Comparison of ENCODE assay signal across 9 cellular contexts in genomic region chr1:156153362-156153761, GRCh38. TPM values are rescaled to one million over a fixed set of nuclear protein-coding genes. Genes with fewer than 3 reads are reported as not detected.
A peak's percentile ranks its signal among the peaks of the same experiment; 100 is the strongest.
DNase-seq lines count a peak whose midpoint lies in the region; ATAC-seq, FAIRE-seq and TF ChIP-seq lines count a peak whose summit lies in the region.
"Had no signal": no experiment of that assay in that cellular context is flagged by ENCODE, and none has a peak within 500 bp of the region (broad histone marks: within the 10 kb centered on the region; RNA-seq: fewer than 3 reads in every experiment).

TSS of gene SEMA4A (plus strand) at chr1:156153585. CDS start at chr1:156154579, 994 bp downstream.

- H3F3A ChIP-seq in GM23248 (ENCODE audit: insufficient read depth): no peaks in the 10 kb centered on the region

- H3K27ac ChIP-seq in kidney (ENCODE audit: low read depth in 2 of 2, low read length in 2 of 2) (peak within 1 kb of the TSS; percentile 38 to 73), GM23248 (no peak within 1 kb of the TSS)

- ATAC-seq in T-helper 17 cell: no peak
- no peak for ATAC-seq in stimulated activated memory B cell treated with anti-CD40 and anti-IgM and Interleukin-4, amounts not matched to agents 10 μg/mL and 1 μg/mL and 100 μg/mL, for 72 hours

- peaks cover 41% of the 10 kb centered on the region for H3K4me1 Mint-ChIP-seq in T-helper 17 cell
- peaks cover 93% of the 10 kb centered on the region for H3K4me1 Mint-ChIP-seq in stimulated activated memory B cell treated with anti-CD40 and anti-IgM and Interleukin-4, amounts not matched to agents 10 μg/mL and 1 μg/mL and 100 μg/mL, for 72 hours

- no peaks in the 10 kb centered on the region for H3K9me3 ChIP-seq in T-helper 17 cell (ENCODE audit: control insufficient read depth, low read length, poor library complexity, severe bottlenecking)
- no peaks in the 10 kb centered on the region for H3K9me3 ChIP-seq in kidney (ENCODE audit: control insufficient read depth in 1 of 2, low read length in 2 of 2)
- H3K9me3 ChIP-seq in GM23248 (ENCODE audit: low read depth): no peaks in the 10 kb centered on the region

- H3K9me3 Mint-ChIP-seq in stimulated activated memory B cell treated with anti-CD40 and anti-IgM and Interleukin-4, amounts not matched to agents 10 μg/mL and 1 μg/mL and 100 μg/mL, for 72 hours: no peaks in the 10 kb centered on the region

- H3K4me3 Mint-ChIP-seq in T-helper 17 cell: peak within 1 kb of the TSS; percentile 73
- peak within 1 kb of the TSS; percentile 80 for H3K4me3 Mint-ChIP-seq in stimulated activated memory B cell treated with anti-CD40 and anti-IgM and Interleukin-4, amounts not matched to agents 10 μg/mL and 1 μg/mL and 100 μg/mL, for 72 hours

- in situ Hi-C loops in GM23248 (cut with MboI): no loop called here

- peaks cover 5% of the 10 kb centered on the region for H3K36me3 Mint-ChIP-seq in T-helper 17 cell (ENCODE audit: low read depth)
- H3K36me3 Mint-ChIP-seq in stimulated activated memory B cell treated with anti-CD40 and anti-IgM and Interleukin-4, amounts not matched to agents 10 μg/mL and 1 μg/mL and 100 μg/mL, for 72 hours: peaks cover 18% of the 10 kb centered on the region

- peak within 1 kb of the TSS; percentile 97 for H3K27ac Mint-ChIP-seq in T-helper 17 cell
- H3K27ac Mint-ChIP-seq in stimulated activated memory B cell treated with anti-CD40 and anti-IgM and Interleukin-4, amounts not matched to agents 10 μg/mL and 1 μg/mL and 100 μg/mL, for 72 hours: peak within 1 kb of the TSS; percentile 69

- no peaks in the 10 kb centered on the region for H3K79me2 ChIP-seq in GM23248 (ENCODE audit: insufficient read depth)

- H3K9ac ChIP-seq in kidney (ENCODE audit: low read length in 2 of 2) (peak within 1 kb of the TSS; percentile 18 to 37), GM23248 (no peak within 1 kb of the TSS)

- no peaks in the 10 kb centered on the region for H3K27me3 Mint-ChIP-seq in T-helper 17 cell
- H3K27me3 Mint-ChIP-seq in stimulated activated memory B cell treated with anti-CD40 and anti-IgM and Interleukin-4, amounts not matched to agents 10 μg/mL and 1 μg/mL and 100 μg/mL, for 72 hours: peaks cover 37% of the 10 kb centered on the region

- H3K36me3 ChIP-seq in kidney (ENCODE audit: control insufficient read depth in 1 of 2, insufficient read depth in 2 of 2, low read length in 2 of 2): no peaks in the 10 kb centered on the region
- H3K36me3 ChIP-seq in GM23248 (ENCODE audit: low read depth): no peaks in the 10 kb centered on the region

- no peak for TF ChIP-seq CTCF in kidney (IDR thresholded peaks at IDR 0.05; ENCODE audit: borderline replicate concordance, extremely low read depth, insufficient read depth)

- no peaks in the 10 kb centered on the region for H3K27me3 ChIP-seq in GM23248 (replicated peaks; ENCODE audit: insufficient read depth)

- no peak for FAIRE-seq in kidney (lab: Jason Lieb, UNC)

- H3K4me1 ChIP-seq in kidney (ENCODE audit: control insufficient read depth in 1 of 2, insufficient read depth in 1 of 2, low read depth in 1 of 2, low read length in 2 of 2): peaks cover 13 to 27% of the 10 kb centered on the region in 2 donors
- H3K4me1 ChIP-seq in GM23248 (ENCODE audit: insufficient read depth): peaks cover 13% of the 10 kb centered on the region; the same call in 1 of the 2 replicates

- WGBS in GM23248 (ENCODE audit: low coverage in 1 of 2, low lambda C conversion rate in 2 of 2, missing lambda C conversion rate in 2 of 2), 2 experiments: 89 to 91% methylated on average over 10 of the region's 10 CpGs

- H3K4me2 ChIP-seq in GM23248 (ENCODE audit: unreplicated experiment): no peak within 1 kb of the TSS

- H3K4me3 ChIP-seq in kidney (ENCODE audit: low read length in 2 of 2) (peak within 1 kb of the TSS in 1 of 2 donors; percentile 26), GM23248 (no peak within 1 kb of the TSS)

- intact Hi-C loops in kidney (cut with DNase I): no loop called here

- no peaks in the 10 kb centered on the region for H3K9me2 ChIP-seq in GM23248 (ENCODE audit: insufficient read depth)

- H2AFZ ChIP-seq in GM23248: no peak within 1 kb of the TSS

- DNase-seq in SIG-M5 treated with dmso at 0.1 percent for 504 hours (lab: John Stamatoyannopoulos, UW; ENCODE audit: unreplicated experiment): peak; percentile 29
- no peak for DNase-seq in SIG-M5 (lab: John Stamatoyannopoulos, UW)
- no peak for DNase-seq in T-helper 17 cell
- no peak for DNase-seq in kidney
- no peak for DNase-seq in SK-N-DZ (ENCODE audit: low spot score)
- DNase-seq in GM23248: no peak
- no peak for DNase-seq in HuH-7 (ENCODE audit: low spot score)
- DNase-seq: activated gamma-delta T cell had no signal

- H4K20me1 ChIP-seq in GM23248 (ENCODE audit: insufficient read depth): no peaks in the 10 kb centered on the region

RNA-seq across cellular contexts. Expression of gene SEMA4A, which starts in this region (rescaled TPM):
- total RNA-seq in T-helper 17 cell (10 to 100 TPM; 21.7 to 58.1 TPM), kidney (45.9 TPM)
- polyA plus RNA-seq in kidney (ENCODE audit: insufficient read depth, low read depth, low replicate concordance) (16.4 TPM), GM23248 (2016; fragmentation: Nextera tagmentation; extraction: Ambion mirVana) (0.35 and 0.51 TPM in 2 replicates)
- polyA plus RNA-seq in SK-N-DZ (2014; cell fraction: cytosol; rRNA removed): 1.8 and 2.0 TPM in 2 replicates
- 4.1 and 5.1 TPM in 2 replicates for polyA plus RNA-seq in SK-N-DZ (2014; cell fraction: nucleus; rRNA removed)
- 1.1 TPM in 1 of 2 replicates, not detected in the other for total RNA-seq in GM23248 (2014; rRNA removed; shearing (Covaris generic))

Comparison
In these comparisons a context has a peak if more than half of its experiments do, and no peak if none do; other contexts are left out.
1. RNA of gene SEMA4A (total RNA-seq): 21.7 to 58.1 TPM in T-helper 17 cell and 45.9 TPM in kidney (single experiment); 1.1 TPM in GM23248; every median in the first group is over 10 times any median in the second.
2. RNA of gene SEMA4A (polyA plus RNA-seq): 16.4 TPM in kidney (single experiment); 0.35 to 0.51 TPM in GM23248; every median in the first group is over 10 times any median in the second.